ENCODE assay signal across 1 cellular context in the genomic region with DNA sequence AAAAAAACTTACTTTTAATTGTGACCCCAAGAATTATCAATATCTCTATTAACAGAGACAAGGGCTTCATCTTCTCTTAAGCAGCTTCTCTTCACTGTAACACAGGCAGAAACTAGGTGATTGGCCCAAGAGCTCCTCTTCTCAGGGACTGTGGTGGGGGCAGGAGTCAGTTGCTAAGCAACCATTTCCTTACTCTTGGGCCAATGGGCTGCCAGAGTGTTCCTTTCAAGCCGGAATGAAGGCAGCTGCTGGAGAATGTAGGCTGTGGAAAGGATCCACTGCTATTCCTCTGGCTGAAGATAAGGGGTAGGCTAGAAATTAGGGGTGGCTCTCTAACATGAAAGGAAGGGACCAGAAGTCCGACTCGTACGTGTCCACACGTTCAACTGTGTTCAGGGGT.
TF ChIP-seq lines count a peak whose summit lies in the region.

A gene with protein sequence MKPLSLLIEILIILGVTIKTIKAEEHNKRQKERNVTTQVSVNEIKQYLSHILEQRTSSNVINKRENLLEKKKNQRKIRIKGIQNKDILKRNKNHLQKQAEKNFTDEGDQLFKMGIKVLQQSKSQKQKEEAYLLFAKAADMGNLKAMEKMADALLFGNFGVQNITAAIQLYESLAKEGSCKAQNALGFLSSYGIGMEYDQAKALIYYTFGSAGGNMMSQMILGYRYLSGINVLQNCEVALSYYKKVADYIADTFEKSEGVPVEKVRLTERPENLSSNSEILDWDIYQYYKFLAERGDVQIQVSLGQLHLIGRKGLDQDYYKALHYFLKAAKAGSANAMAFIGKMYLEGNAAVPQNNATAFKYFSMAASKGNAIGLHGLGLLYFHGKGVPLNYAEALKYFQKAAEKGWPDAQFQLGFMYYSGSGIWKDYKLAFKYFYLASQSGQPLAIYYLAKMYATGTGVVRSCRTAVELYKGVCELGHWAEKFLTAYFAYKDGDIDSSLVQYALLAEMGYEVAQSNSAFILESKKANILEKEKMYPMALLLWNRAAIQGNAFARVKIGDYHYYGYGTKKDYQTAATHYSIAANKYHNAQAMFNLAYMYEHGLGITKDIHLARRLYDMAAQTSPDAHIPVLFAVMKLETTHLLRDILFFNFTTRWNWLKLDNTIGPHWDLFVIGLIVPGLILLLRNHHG (minus strand): TSS at position 150 of the 400 bp plus-strand sequence. CDS start 80 bp downstream, at position 70.

TF ChIP-seq in neural cell, 6 proteins besides CTCF, POLR2A, EP300 and RAD21 (continued from another document):
- TF ChIP-seq EZH2 (IDR thresholded peaks at IDR 0.05; ENCODE audit: borderline replicate concordance, insufficient read depth, low read length, poor library complexity, severe bottlenecking), result no peak
